In genomic region chr12:123245678-123246077, GRCh38 we compare ENCODE assay signal across 26 cellular contexts. TPM values are rescaled to one million over a fixed set of nuclear protein-coding genes. Genes with fewer than 3 reads are reported as not detected.
DNase-seq lines count a peak whose midpoint lies in the region; ATAC-seq lines count a peak whose summit lies in the region.
"Had no signal": no experiment of that assay in that cellular context is flagged by ENCODE, and none has a peak within 500 bp of the region (broad histone marks: within the 10 kb centered on the region; RNA-seq: fewer than 3 reads in every experiment).

No MANE protein-coding gene starts in this region.

- peak overlapping the region in 2 of 3 donors; percentile 25 to 40 for H3K4me3 Mint-ChIP-seq in T-cell
- H3K4me3 Mint-ChIP-seq in central memory CD8-positive, alpha-beta T cell = peak overlapping the region; percentile 31
- H3K4me3 Mint-ChIP-seq in stimulated activated naive B cell treated with anti-CD40 and anti-IgM and Interleukin-4, amounts not matched to agents 10 μg/mL and 1 μg/mL and 100 μg/mL, for 72 hours = no peak overlapping the region
- H3K4me3 Mint-ChIP-seq: immature natural killer cell had no signal

- H3K27me3 Mint-ChIP-seq in T-cell = no peaks in the 10 kb centered on the region
- H3K27me3 Mint-ChIP-seq in central memory CD8-positive, alpha-beta T cell = no peaks in the 10 kb centered on the region
- no peaks in the 10 kb centered on the region for H3K27me3 Mint-ChIP-seq in stimulated activated naive B cell treated with anti-CD40 and anti-IgM and Interleukin-4, amounts not matched to agents 10 μg/mL and 1 μg/mL and 100 μg/mL, for 72 hours

- no peak for ATAC-seq in activated naive CD4-positive, alpha-beta T cell treated with anti-CD3 and anti-CD28 coated beads, Interleukin-2, amount 50 U/mL, for 72 hours
- no peak for ATAC-seq in T-cell (replicated peaks in 1 of 4)
- ATAC-seq in central memory CD8-positive, alpha-beta T cell (replicated peaks; ENCODE audit: extremely low read depth, poor library complexity, severe bottlenecking) = no peak
- no peak for ATAC-seq in stimulated activated naive B cell treated with anti-CD40 and anti-IgM and Interleukin-4, amounts not matched to agents 10 μg/mL and 1 μg/mL and 100 μg/mL, for 72 hours (replicated peaks)
- no peak for ATAC-seq in GM21526 (IDR thresholded peaks at IDR 0.05; ENCODE audit: low FRiP score, unreplicated experiment)
- ATAC-seq: GM12878, left colon, psoas muscle had no signal

- POLR2A ChIA-PET in T-cell (lab: Charles Lee) = interaction anchor here in 1 of 2 donors (0.5 kb wide), 1 partner anchor 464 kb away, joined by 6 read pairs; no protein-coding TSS in a partner anchor

- H3K9me3 Mint-ChIP-seq in activated naive CD4-positive, alpha-beta T cell treated with anti-CD3 and anti-CD28 coated beads, Interleukin-2, amount 50 U/mL, for 72 hours = peaks cover 0 to 6% of the 10 kb centered on the region in 2 donors
- H3K9me3 Mint-ChIP-seq in T-cell = no peaks in the 10 kb centered on the region
- H3K9me3 Mint-ChIP-seq in central memory CD8-positive, alpha-beta T cell = no peaks in the 10 kb centered on the region
- H3K9me3 Mint-ChIP-seq in stimulated activated naive B cell treated with anti-CD40 and anti-IgM and Interleukin-4, amounts not matched to agents 10 μg/mL and 1 μg/mL and 100 μg/mL, for 72 hours = no peaks in the 10 kb centered on the region
- H3K9me3 Mint-ChIP-seq: immature natural killer cell had no signal

- CTCF ChIA-PET in T-cell (lab: Charles Lee) = interaction anchor here in 1 of 2 donors (0.9 kb wide), 1 partner anchor 202 kb away, joined by 3 read pairs; no protein-coding TSS in a partner anchor

- H3K27ac Mint-ChIP-seq in activated naive CD4-positive, alpha-beta T cell treated with anti-CD3 and anti-CD28 coated beads, Interleukin-2, amount 50 U/mL, for 72 hours = peak overlapping the region; percentile 40 to 48
- H3K27ac Mint-ChIP-seq in T-cell = peak overlapping the region; percentile 54 to 65
- H3K27ac Mint-ChIP-seq in central memory CD8-positive, alpha-beta T cell (ENCODE audit: low read depth) = peak overlapping the region; percentile 70
- H3K27ac Mint-ChIP-seq in stimulated activated naive B cell treated with anti-CD40 and anti-IgM and Interleukin-4, amounts not matched to agents 10 μg/mL and 1 μg/mL and 100 μg/mL, for 72 hours = peak overlapping the region; percentile 42

- H3K4me1 Mint-ChIP-seq in T-cell = peaks cover 72 to 75% (median 74%) of the 10 kb centered on the region in 3 donors
- H3K4me1 Mint-ChIP-seq in central memory CD8-positive, alpha-beta T cell = peaks cover 60% of the 10 kb centered on the region
- peaks cover 37 to 58% of the 10 kb centered on the region in 2 donors for H3K4me1 Mint-ChIP-seq in stimulated activated naive B cell treated with anti-CD40 and anti-IgM and Interleukin-4, amounts not matched to agents 10 μg/mL and 1 μg/mL and 100 μg/mL, for 72 hours

- DNase-seq in activated naive CD4-positive, alpha-beta T cell treated with anti-CD3 and anti-CD28 coated beads, Interleukin-2, amount 50 U/mL, for 72 hours (ENCODE audit: low spot score in 2 of 2) = no peak
- no peak for DNase-seq in activated naive CD4-positive, alpha-beta T cell (lab: John Stamatoyannopoulos, UW)
- no peak for DNase-seq in T-cell
- DNase-seq in central memory CD8-positive, alpha-beta T cell (ENCODE audit: low spot score in 2 of 2) = no peak
- no peak for DNase-seq in stimulated activated naive B cell treated with anti-CD40 and anti-IgM and Interleukin-4, amounts not matched to agents 10 μg/mL and 1 μg/mL and 100 μg/mL, for 72 hours
- no peak for DNase-seq in 8988T
- DNase-seq in SKM-1 treated with dmso at 0.1 percent for 144 hours (lab: John Stamatoyannopoulos, UW; ENCODE audit: unreplicated experiment) = no peak
- DNase-seq: activated CD4-positive, alpha-beta T cell treated with anti-CD3 and anti-CD28 coated beads, Interleukin-2, amount 50 U/mL, for 48 hours; caudate nucleus; DMS 273 treated with DMSO at 0.1 percent for 48 hours; EL; hypothalamus; immature natural killer cell; left colon; mammary epithelial cell; MM.1S; NCI-H1436; NCI-H446 treated with DMSO at 0.1 percent for 48 hours; NCI-H82; psoas muscle; RPMI8226; sigmoid colon; stimulated activated CD4-positive, alpha-beta T cell treated with anti-CD3 and anti-CD28 coated beads, Interleukin-4, amount 100 ng/mL, for 4 hours; stimulated activated naive CD4-positive, alpha-beta T cell treated with Interleukin-2 at 50 U/mL for 16 hours had no signal

- peaks cover 0 to 58% of the 10 kb centered on the region in 2 donors for H3K36me3 Mint-ChIP-seq in activated naive CD4-positive, alpha-beta T cell treated with anti-CD3 and anti-CD28 coated beads, Interleukin-2, amount 50 U/mL, for 72 hours
- H3K36me3 Mint-ChIP-seq in T-cell = peaks cover 29% of the 10 kb centered on the region
- peaks cover 20% of the 10 kb centered on the region for H3K36me3 Mint-ChIP-seq in central memory CD8-positive, alpha-beta T cell (ENCODE audit: insufficient read depth)
- peaks cover 39 to 54% of the 10 kb centered on the region in 2 donors for H3K36me3 Mint-ChIP-seq in stimulated activated naive B cell treated with anti-CD40 and anti-IgM and Interleukin-4, amounts not matched to agents 10 μg/mL and 1 μg/mL and 100 μg/mL, for 72 hours

RNA-seq across cellular contexts. Expression of gene MTRFR, which starts 12.4 kb away (rescaled TPM):
- total RNA-seq in activated naive CD4-positive, alpha-beta T cell treated with anti-CD3 and anti-CD28 coated beads, Interleukin-2, amount 50 U/mL, for 72 hours = 10 to 100 TPM; 30.7 to 46.4 TPM
- 10 to 100 TPM; 33.7 to 49.7 (median 42.4) TPM for total RNA-seq in T-cell

RNA-seq across cellular contexts. Expression of gene MPHOSPH9, which starts 12.7 kb away (rescaled TPM):
- 100 to 1,000 TPM in 1 of 2 donors, 10 to 100 TPM in 1; 99.0 to 148 TPM for total RNA-seq in activated naive CD4-positive, alpha-beta T cell treated with anti-CD3 and anti-CD28 coated beads, Interleukin-2, amount 50 U/mL, for 72 hours
- 100 to 1,000 TPM in 1 of 5 donors, 10 to 100 TPM in 4; 48.5 to 105 (median 56.3) TPM for total RNA-seq in T-cell

RNA-seq across cellular contexts. Expression of gene CDK2AP1, which starts 26.0 kb away (rescaled TPM):
- total RNA-seq in activated naive CD4-positive, alpha-beta T cell treated with anti-CD3 and anti-CD28 coated beads, Interleukin-2, amount 50 U/mL, for 72 hours = 10 to 100 TPM; 46.0 to 73.6 TPM
- 10 to 100 TPM in 1 of 5 donors, 1 to 10 TPM in 4; 3.5 to 10.8 (median 8.5) TPM for total RNA-seq in T-cell

Comparison
In these comparisons a context has a peak if more than half of its experiments do, and no peak if none do; other contexts are left out.
1. H3K4me3 Mint-ChIP-seq: peak in T-cell (2 of 3) and central memory CD8-positive, alpha-beta T cell (single experiment); none in stimulated activated naive B cell treated with anti-CD40 and anti-IgM and Interleukin-4, amounts not matched to agents 10 μg/mL and 1 μg/mL and 100 μg/mL, for 72 hours (0 of 2).
2. Peak in every context shown above with its lines, with median percentiles within 50 percentile points of each other: H3K27ac Mint-ChIP-seq.